8 cellular contexts compared by ENCODE assay signal in genomic region chr6:73521351-73522254, GRCh38. TPM values are rescaled to one million over a fixed set of nuclear protein-coding genes. Genes with fewer than 3 reads are reported as not detected.
DNase-seq lines count a peak whose midpoint lies in the region; FAIRE-seq and TF ChIP-seq lines count a peak whose summit lies in the region.

No MANE protein-coding gene starts in this region.

- peaks cover 10% of the 10 kb centered on the region for H3K4me1 ChIP-seq in MM.1S (ENCODE audit: low read length)
- no peaks in the 10 kb centered on the region for H3K4me1 ChIP-seq in breast epithelium

- no peaks in the 10 kb centered on the region for H3K9me3 ChIP-seq in MM.1S (replicated peaks; ENCODE audit: insufficient read depth, low read length)
- H3K9me3 ChIP-seq in breast epithelium = no peaks in the 10 kb centered on the region

- H3K36me3 ChIP-seq in MM.1S (replicated peaks; ENCODE audit: insufficient read depth, low read length) = peaks cover 25% of the 10 kb centered on the region
- no peaks in the 10 kb centered on the region for H3K36me3 ChIP-seq in breast epithelium
- peaks cover 7% of the 10 kb centered on the region for H3K36me3 ChIP-seq in kidney epithelial cell (ENCODE audit: control insufficient read depth, insufficient read depth, low read length)

- DNase-seq in GM12891 (ENCODE audit: insufficient read length, low spot score) (no peak), HEK293T (ENCODE audit: extremely low spot score) (peak; percentile 61), MM.1S (peak; percentile 69), SKM-1 (lab: John Stamatoyannopoulos, UW; ENCODE audit: unreplicated experiment) (peak; percentile 80), breast epithelium (ENCODE audit: low spot score in 2 of 2) (peak in 1 of 2 donors; percentile 76), kidney epithelial cell (ENCODE audit: low read depth) (no peak), NCI-H1048 (lab: John Stamatoyannopoulos, UW) (no peak)
- DNase-seq in stimulated activated CD4-positive, alpha-beta T cell treated with anti-CD3 and anti-CD28 coated beads, Interleukin-15, amount 100 ng/mL, for 24 hours = peak; percentile 83

- H3F3A ChIP-seq in MM.1S (ENCODE audit: insufficient read depth, low read length) = peaks cover 62% of the 10 kb centered on the region

- peaks cover 45% of the 10 kb centered on the region for H3K79me2 ChIP-seq in MM.1S (ENCODE audit: low read length)

- TF ChIP-seq POLR2A in GM12891 (IDR thresholded peaks at IDR 0.05; ENCODE audit: low read depth, low read length) (no peak), breast epithelium (IDR thresholded peaks at IDR 0.05) (no peak)

- H3K4me2 ChIP-seq in MM.1S (ENCODE audit: low read depth, low read length) = peak overlapping the region; percentile 72

- POLR2A ChIA-PET in HEK293T (lab: Yijun Ruan, JAX) = interaction anchor here (0.5 to 3.0 kb wide), 29 partner anchors 8 to 131 kb away, joined by 3 to 51 read pairs (median 4); partner anchors contain the start of genes MTO1 and SLC17A5

- intact Hi-C loops in breast epithelium (cut with DNase I; ENCODE audit: low total_unique reads) = no loop called here

- H3K27me3 ChIP-seq in MM.1S (replicated peaks; ENCODE audit: insufficient read depth, low read length) (no peaks in the 10 kb centered on the region), breast epithelium (no peaks in the 10 kb centered on the region), kidney epithelial cell (ENCODE audit: control insufficient read depth, insufficient read depth, low read length) (no peaks in the 10 kb centered on the region)

- peaks cover 32% of the 10 kb centered on the region for H4K20me1 ChIP-seq in MM.1S (ENCODE audit: insufficient read depth, low read length)

- H3K9me2 ChIP-seq in MM.1S (replicated peaks; ENCODE audit: insufficient read depth, low read length) = no peaks in the 10 kb centered on the region

- TF ChIP-seq CTCF in MM.1S (IDR thresholded peaks at IDR 0.05; ENCODE audit: low read length) (no peak), breast epithelium (IDR thresholded peaks at IDR 0.05) (no peak), kidney epithelial cell (IDR thresholded peaks at IDR 0.05; ENCODE audit: insufficient read depth, low read length, poor library complexity, severe bottlenecking) (no peak)

- no peak for FAIRE-seq in GM12891 (lab: Jason Lieb, UNC)

- CTCF ChIA-PET in HEK293T (lab: Yijun Ruan, JAX) = interaction anchor here (0.7 to 0.9 kb wide), 4 partner anchors 27 to 131 kb away, joined by 3 to 4 read pairs (median 3); no protein-coding TSS in a partner anchor

- H3K27ac ChIP-seq in MM.1S (ENCODE audit: low read length) (peak overlapping the region; percentile 92), breast epithelium (peak overlapping the region; percentile 99 to 100)

- H2AFZ ChIP-seq in MM.1S (ENCODE audit: low read length) = peak overlapping the region; percentile 42

- H3K4me3 ChIP-seq in MM.1S (ENCODE audit: low read length) = peak overlapping the region; percentile 90
- peak overlapping the region; percentile 91 to 98 (median 92) for H3K4me3 ChIP-seq in breast epithelium
- H3K4me3 ChIP-seq in kidney epithelial cell (ENCODE audit: low read depth, low read length) = peak overlapping the region; percentile 62

- peak overlapping the region; percentile 92 for H3K9ac ChIP-seq in MM.1S (ENCODE audit: low read length)

TF ChIP-seq in GM12891, 5 proteins besides CTCF, POLR2A, EP300 and RAD21:
- TF ChIP-seq POLR2AphosphoS5 (IDR thresholded peaks at IDR 0.05; ENCODE audit: low read depth, low read length) (peak; percentile 60; the same call in 1 of the 2 replicates), POU2F2 (IDR thresholded peaks at IDR 0.05; ENCODE audit: low read depth, low read length) (no peak)

TF ChIP-seq in HEK293T, 16 proteins besides CTCF, POLR2A, EP300 and RAD21:
- TF ChIP-seq TARDBP (IDR thresholded peaks at IDR 0.05) (no peak), ELF4 (IDR thresholded peaks at IDR 0.05) (no peak), FOXM1 (IDR thresholded peaks at IDR 0.05; ENCODE audit: borderline replicate concordance) (no peak), LEF1 (IDR thresholded peaks at IDR 0.05; ENCODE audit: borderline replicate concordance) (no peak), BHLHE40 (IDR thresholded peaks at IDR 0.05; ENCODE audit: borderline replicate concordance) (no peak), FOXK2 (IDR thresholded peaks at IDR 0.05) (no peak), HDGF (IDR thresholded peaks at IDR 0.05; ENCODE audit: borderline replicate concordance) (no peak), SP1 (IDR thresholded peaks at IDR 0.05) (no peak), CTBP1 (IDR thresholded peaks at IDR 0.05; ENCODE audit: borderline replicate concordance) (no peak), ZNF384 (IDR thresholded peaks at IDR 0.05) (no peak), L3MBTL2 (conservative IDR thresholded peaks at IDR 0.05) (no peak), ARNT (IDR thresholded peaks at IDR 0.05) (no peak), NFRKB (IDR thresholded peaks at IDR 0.05) (no peak), SUZ12 (IDR thresholded peaks at IDR 0.05) (no peak), FOXA1 (IDR thresholded peaks at IDR 0.05) (no peak)

RNA-seq across cellular contexts. Expression of gene EEF1A1, which starts 0.8 kb away (rescaled TPM):
- 18,401 TPM for polyA plus RNA-seq in GM12891 (2012; ENCODE audit: low read depth, missing spikeins)
- total RNA-seq in breast epithelium (over 10,000 TPM; 12,629 to 16,405 (median 13,038) TPM), kidney epithelial cell (16,505 and 18,187 TPM in 2 replicates)

Comparison
In these comparisons a context has a peak if more than half of its experiments do, and no peak if none do; other contexts are left out.
1. DNase-seq: peak in HEK293T (single experiment), MM.1S (single experiment), SKM-1 (single experiment) and stimulated activated CD4-positive, alpha-beta T cell treated with anti-CD3 and anti-CD28 coated beads, Interleukin-15, amount 100 ng/mL, for 24 hours (single experiment); none in GM12891 (single experiment), kidney epithelial cell (single experiment) and NCI-H1048 (single experiment).
2. Peak in every context shown above with its lines, with median percentiles within 50 percentile points of each other: H3K4me3 ChIP-seq.